In the genomic region with DNA sequence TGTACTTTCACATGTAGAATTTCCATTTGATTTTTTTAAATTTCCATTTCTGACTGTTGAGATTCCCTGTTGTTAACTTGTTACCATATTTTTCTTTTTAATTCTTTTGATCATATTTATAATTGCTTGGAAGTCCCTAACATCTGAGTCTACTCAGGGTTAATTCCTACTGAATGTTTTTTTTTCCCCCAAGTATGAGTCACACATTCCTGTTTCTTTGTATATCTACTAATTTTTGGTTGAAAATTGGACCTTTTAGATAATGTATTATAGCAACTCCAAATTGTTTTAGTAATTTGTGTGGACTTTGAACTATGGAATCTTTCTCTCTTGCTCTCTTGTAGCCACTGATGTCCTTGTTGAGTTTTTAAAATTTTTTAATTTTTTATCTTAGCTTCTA, we compare ENCODE assay signal across 26 cellular contexts. TPM values are rescaled to one million over a fixed set of nuclear protein-coding genes. Genes with fewer than 3 reads are reported as not detected.
DNase-seq lines count a peak whose midpoint lies in the region; TF ChIP-seq lines count a peak whose summit lies in the region.
"Had no signal": no experiment of that assay in that cellular context is flagged by ENCODE, and none has a peak within 500 bp of the region (broad histone marks: within the 10 kb centered on the region; RNA-seq: fewer than 3 reads in every experiment).

No MANE protein-coding gene starts in this region.

- no peak overlapping the region for H2BK12ac ChIP-seq in mesenchymal stem cell (ENCODE audit: low read length in 2 of 2)

- no peak overlapping the region for H3K18ac ChIP-seq in mesenchymal stem cell (ENCODE audit: low read depth in 1 of 2, low read length in 2 of 2)

- peaks cover 58% of the 10 kb centered on the region for H3K4me1 Mint-ChIP-seq in chondrocyte (ENCODE audit: low read depth)
- H3K4me1 Mint-ChIP-seq: activated naive CD4-positive, alpha-beta T cell treated with anti-CD3 and anti-CD28 coated beads, Interleukin-2, amount 10 ng/mL, durations not matched to agents 7 days and 5 days had no signal

- no peaks in the 10 kb centered on the region for H3K27me3 Mint-ChIP-seq in chondrocyte (ENCODE audit: low read depth)
- H3K27me3 Mint-ChIP-seq: activated naive CD4-positive, alpha-beta T cell treated with anti-CD3 and anti-CD28 coated beads, Interleukin-2, amount 10 ng/mL, durations not matched to agents 7 days and 5 days had no signal

- no peak overlapping the region for H3K4ac ChIP-seq in mesenchymal stem cell (ENCODE audit: low read depth in 1 of 2, low read length in 2 of 2)

- no peak overlapping the region for H3K4me3 Mint-ChIP-seq in chondrocyte (ENCODE audit: unreplicated experiment)
- H3K4me3 Mint-ChIP-seq: activated naive CD4-positive, alpha-beta T cell treated with anti-CD3 and anti-CD28 coated beads, Interleukin-2, amount 10 ng/mL, durations not matched to agents 7 days and 5 days had no signal

- peaks cover 6% of the 10 kb centered on the region for H3K4me1 ChIP-seq in mesenchymal stem cell (ENCODE audit: control insufficient read depth, insufficient read depth, low read depth, low read length)

- H2AFZ ChIP-seq in mesenchymal stem cell (ENCODE audit: low read depth, low read length) = no peak overlapping the region

- no peak overlapping the region for H4K91ac ChIP-seq in mesenchymal stem cell (ENCODE audit: low read length)

- H3K9ac ChIP-seq in mesenchymal stem cell (ENCODE audit: low read length) = peak overlapping the region; percentile 49

- no peak overlapping the region for H3K14ac ChIP-seq in mesenchymal stem cell (ENCODE audit: low read length in 2 of 2)

- H3K27me3 ChIP-seq in mesenchymal stem cell (ENCODE audit: control insufficient read depth in 1 of 2, insufficient read depth in 1 of 2, low read length in 2 of 2) = no peaks in the 10 kb centered on the region

- peaks cover 2% of the 10 kb centered on the region for H3K9me3 Mint-ChIP-seq in chondrocyte (ENCODE audit: low read depth)
- H3K9me3 Mint-ChIP-seq: activated naive CD4-positive, alpha-beta T cell treated with anti-CD3 and anti-CD28 coated beads, Interleukin-2, amount 10 ng/mL, durations not matched to agents 7 days and 5 days had no signal

- H3K4me3 ChIP-seq in mesenchymal stem cell (ENCODE audit: insufficient read depth in 1 of 2, low read depth in 1 of 2, low read length in 2 of 2) = no peak overlapping the region
- H3K4me3 ChIP-seq: mucosa of descending colon had no signal

- H2BK15ac ChIP-seq in mesenchymal stem cell (ENCODE audit: low read depth, poor library complexity, severe bottlenecking) = no peak overlapping the region

- no peaks in the 10 kb centered on the region for H3K9me3 ChIP-seq in mesenchymal stem cell (ENCODE audit: control insufficient read depth, low read length)
- H3K9me3 ChIP-seq: mucosa of descending colon had no signal

- H3K79me1 ChIP-seq in mesenchymal stem cell (replicated peaks; ENCODE audit: low read length, poor library complexity, severe bottlenecking) = peaks cover 7% of the 10 kb centered on the region

- H3K36me3 Mint-ChIP-seq in chondrocyte (ENCODE audit: low read depth) = peaks cover 19% of the 10 kb centered on the region

- H2BK120ac ChIP-seq in mesenchymal stem cell (ENCODE audit: low read depth, low read length) = no peak overlapping the region

- no peak overlapping the region for H4K8ac ChIP-seq in mesenchymal stem cell (ENCODE audit: low read length)

- H3K23ac ChIP-seq in mesenchymal stem cell (ENCODE audit: low read length in 2 of 2) = no peak overlapping the region

- no peak overlapping the region for H2BK5ac ChIP-seq in mesenchymal stem cell (ENCODE audit: low read depth, low read length, poor library complexity, severe bottlenecking)

- H2AK5ac ChIP-seq in mesenchymal stem cell (ENCODE audit: low read length, severe bottlenecking) = no peak overlapping the region

- H3K27ac Mint-ChIP-seq in chondrocyte (ENCODE audit: unreplicated experiment) = peak overlapping the region; percentile 50
- H3K27ac Mint-ChIP-seq: activated naive CD4-positive, alpha-beta T cell treated with anti-CD3 and anti-CD28 coated beads, Interleukin-2, amount 10 ng/mL, durations not matched to agents 7 days and 5 days had no signal

- peak overlapping the region; percentile 65 for H3K27ac ChIP-seq in mesenchymal stem cell (ENCODE audit: low read length, poor library complexity, severe bottlenecking)

- H3K4me2 ChIP-seq in mesenchymal stem cell (ENCODE audit: low read length, poor library complexity, severe bottlenecking) = no peak overlapping the region

- DNase-seq in AG20443 (ENCODE audit: low spot score) = peak; percentile 14
- DNase-seq in LHCN-M2 (ENCODE audit: low read depth) = peak; percentile 36
- no peak for DNase-seq in chondrocyte (ENCODE audit: low spot score)
- DNase-seq in mesenchymal stem cell = peak; percentile 35
- no peak for DNase-seq in ecto neural progenitor cell (ENCODE audit: low spot score)
- DNase-seq in iPS-NIHi11 (ENCODE audit: low spot score) = no peak
- DNase-seq in NCI-H128 (lab: John Stamatoyannopoulos, UW; ENCODE audit: unreplicated experiment) = no peak
- no peak for DNase-seq in COLO668 (lab: John Stamatoyannopoulos, UW; ENCODE audit: unreplicated experiment)
- DNase-seq: activated CD4-positive, CD25-positive, alpha-beta regulatory T cell treated with anti-CD3 and anti-CD28 coated beads, Interleukin-2, amount 50 U/mL, for 72 hours; activated CD8-positive, alpha-beta memory T cell treated with anti-CD3 and anti-CD28 coated beads, Interleukin-2, amount 50 U/mL, for 4 hours; activated naive CD4-positive, alpha-beta T cell treated with anti-CD3 and anti-CD28 coated beads, Interleukin-2, amount 10 ng/mL, durations not matched to agents 7 days and 5 days; AML-193; Calu3; effector memory CD4-positive, alpha-beta T cell; foreskin melanocyte; GF-D8; mucosa of descending colon; NCI-H1048; NCI-H2107; NCI-H526 treated with DMSO at 0.1 percent for 48 hours; nucleus accumbens; OCI-M1; stimulated activated CD4-positive, alpha-beta T cell treated with anti-CD3 and anti-CD28 coated beads, Interleukin-2, amount 100 ng/mL, for 48 hours; T-helper 9 cell had no signal

- TF ChIP-seq CTCF in chondrocyte (IDR thresholded peaks at IDR 0.05) = no peak

- peaks cover 16 to 88% of the 10 kb centered on the region in 2 experiments for H3K36me3 ChIP-seq in mesenchymal stem cell (ENCODE audit: control insufficient read depth in 1 of 2, insufficient read depth in 2 of 2, low read depth in 1 of 2, low read length in 2 of 2)

RNA-seq across cellular contexts. Expression of a gene that starts 54.6 kb away (rescaled TPM):
- total RNA-seq in LHCN-M2 (2014; rRNA removed) = 47.8 and 49.3 TPM in 2 replicates
- polyA plus RNA-seq in LHCN-M2 (2012) = 11.8 TPM
- 38.3 to 61.1 TPM (median 41.6 TPM) in 3 replicates for total RNA-seq in chondrocyte
- 21.6 TPM for polyA plus RNA-seq in mesenchymal stem cell (2013, experiment 1 of 2)
- polyA plus RNA-seq in mesenchymal stem cell (2013, experiment 2 of 2) = 25.4 TPM

RNA-seq across cellular contexts. Expression of a gene that starts 55.8 kb away (rescaled TPM):
- 0.58 and 2.7 TPM in 2 replicates for total RNA-seq in LHCN-M2 (2014; rRNA removed)
- polyA plus RNA-seq in LHCN-M2 (2012) = 1.5 TPM
- total RNA-seq in chondrocyte = 0.45 TPM in 1 of 3 replicates, not detected in the others
- 0.86 TPM for polyA plus RNA-seq in mesenchymal stem cell (2013, experiment 1 of 2)
- polyA plus RNA-seq in mesenchymal stem cell (2013, experiment 2 of 2) = 0.81 TPM
- total RNA-seq: bronchial epithelial cell, Calu3, left lobe of liver had no signal

Comparison
In these comparisons a context has a peak if more than half of its experiments do, and no peak if none do; other contexts are left out.
1. DNase-seq: peak in AG20443 (single experiment), LHCN-M2 (single experiment) and mesenchymal stem cell (single experiment); none in chondrocyte (single experiment), ecto neural progenitor cell (single experiment), iPS-NIHi11 (single experiment), NCI-H128 (single experiment) and COLO668 (single experiment).